ENCODE assay signal across 14 cellular contexts in the genomic region with DNA sequence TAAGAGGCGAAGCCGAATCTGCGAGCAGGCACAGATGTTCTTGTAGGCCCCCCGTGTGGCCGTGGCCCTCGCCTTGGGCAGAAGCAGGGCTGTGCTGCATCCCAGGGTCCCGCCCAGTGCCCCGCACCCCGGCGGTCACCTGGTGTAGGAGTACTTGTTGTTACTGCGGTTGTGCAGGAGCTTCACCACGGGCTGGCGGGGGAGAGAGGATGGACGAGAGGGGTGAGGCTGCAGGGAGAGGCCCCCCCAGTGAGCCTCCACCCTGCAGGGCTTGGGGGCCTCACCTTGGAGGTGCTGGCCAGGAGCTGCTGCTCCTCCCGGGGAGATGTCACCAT. TPM values are rescaled to one million over a fixed set of nuclear protein-coding genes. Genes with fewer than 3 reads are reported as not detected.
"Had no signal": no experiment of that assay in that cellular context is flagged by ENCODE, and none has a peak within 500 bp of the region (broad histone marks: within the 10 kb centered on the region; RNA-seq: fewer than 3 reads in every experiment).

No MANE protein-coding gene starts in this region.

- H3K4me3 ChIP-seq: smooth muscle cell, suprapubic skin had no signal

- H3K4me3 Mint-ChIP-seq: activated CD4-positive, alpha-beta memory T cell treated with anti-CD3 and anti-CD28 coated beads for 36 hours; activated CD4-positive, alpha-beta T cell treated with anti-CD3 and anti-CD28 coated beads for 36 hours; activated CD8-positive, alpha-beta memory T cell treated with anti-CD3 and anti-CD28 coated beads, Interleukin-2, amount 10 ng/mL, durations not matched to agents 7 days and 5 days; activated naive CD4-positive, alpha-beta T cell treated with anti-CD3 and anti-CD28 coated beads, Interleukin-2, amount 10 ng/mL, durations not matched to agents 7 days and 5 days; immature natural killer cell; stimulated activated naive CD8-positive, alpha-beta T cell treated with anti-CD3 and anti-CD28 coated beads, Interleukin-15, Interleukin-2, amounts not matched to agents 100 ng/mL and 50 ng/mL, for 24 hours; T-helper 17 cell had no signal

- H3K4me1 Mint-ChIP-seq: activated CD4-positive, alpha-beta T cell treated with anti-CD3 and anti-CD28 coated beads for 36 hours; activated CD8-positive, alpha-beta memory T cell treated with anti-CD3 and anti-CD28 coated beads, Interleukin-2, amount 10 ng/mL, durations not matched to agents 7 days and 5 days; activated naive CD4-positive, alpha-beta T cell treated with anti-CD3 and anti-CD28 coated beads, Interleukin-2, amount 10 ng/mL, durations not matched to agents 7 days and 5 days had no signal

- H3K9me3 ChIP-seq: suprapubic skin had no signal

- H3K9me3 Mint-ChIP-seq: activated CD4-positive, alpha-beta memory T cell treated with anti-CD3 and anti-CD28 coated beads for 36 hours; activated naive CD4-positive, alpha-beta T cell treated with anti-CD3 and anti-CD28 coated beads, Interleukin-2, amount 10 ng/mL, durations not matched to agents 7 days and 5 days; activated T-helper 2 cell treated with anti-CD3 and anti-CD28 coated beads, Interferon-gamma antibody, Interleukin-2, Interleukin-4, amounts not matched to agents 10 μg/mL and 5 μg/mL and 100 μg/mL, durations not matched to agents 14 hours and 24 hours and 36 hours; immature natural killer cell; stimulated activated naive CD8-positive, alpha-beta T cell treated with anti-CD3 and anti-CD28 coated beads, Interleukin-15, Interleukin-2, amounts not matched to agents 100 ng/mL and 50 ng/mL, for 24 hours had no signal

- DNase-seq: activated CD4-positive, alpha-beta memory T cell treated with anti-CD3 and anti-CD28 coated beads for 36 hours; activated CD4-positive, alpha-beta T cell treated with anti-CD3 and anti-CD28 coated beads for 36 hours; activated CD8-positive, alpha-beta memory T cell treated with anti-CD3 and anti-CD28 coated beads, Interleukin-2, amount 10 ng/mL, durations not matched to agents 7 days and 5 days; activated naive CD4-positive, alpha-beta T cell treated with anti-CD3 and anti-CD28 coated beads, Interleukin-2, amount 10 ng/mL, durations not matched to agents 7 days and 5 days; activated T-cell treated with anti-CD3 and anti-CD28 coated beads, Interleukin-2, amount 50 U/mL, for 1 hour; head of caudate nucleus; immature natural killer cell; midbrain; T-helper 17 cell; WERI-Rb-1 had no signal

- H3K27ac ChIP-seq: suprapubic skin, WERI-Rb-1 had no signal

- H3K27me3 ChIP-seq: suprapubic skin had no signal

- H3K4me1 ChIP-seq: suprapubic skin had no signal

- H3K27ac Mint-ChIP-seq: activated CD4-positive, alpha-beta memory T cell treated with anti-CD3 and anti-CD28 coated beads for 36 hours; activated CD4-positive, alpha-beta T cell treated with anti-CD3 and anti-CD28 coated beads for 36 hours; activated CD8-positive, alpha-beta memory T cell treated with anti-CD3 and anti-CD28 coated beads, Interleukin-2, amount 10 ng/mL, durations not matched to agents 7 days and 5 days; activated naive CD4-positive, alpha-beta T cell treated with anti-CD3 and anti-CD28 coated beads, Interleukin-2, amount 10 ng/mL, durations not matched to agents 7 days and 5 days; activated T-helper 2 cell treated with anti-CD3 and anti-CD28 coated beads, Interferon-gamma antibody, Interleukin-2, Interleukin-4, amounts not matched to agents 10 μg/mL and 5 μg/mL and 100 μg/mL, durations not matched to agents 14 hours and 24 hours and 36 hours; immature natural killer cell; stimulated activated naive CD8-positive, alpha-beta T cell treated with anti-CD3 and anti-CD28 coated beads, Interleukin-15, Interleukin-2, amounts not matched to agents 100 ng/mL and 50 ng/mL, for 24 hours; T-helper 17 cell had no signal

- ATAC-seq: activated CD4-positive, alpha-beta T cell treated with anti-CD3 and anti-CD28 coated beads for 36 hours; activated CD8-positive, alpha-beta memory T cell treated with anti-CD3 and anti-CD28 coated beads, Interleukin-2, amount 10 ng/mL, durations not matched to agents 7 days and 5 days; T-helper 17 cell had no signal

- H3K27me3 Mint-ChIP-seq: activated CD4-positive, alpha-beta memory T cell treated with anti-CD3 and anti-CD28 coated beads for 36 hours; activated CD4-positive, alpha-beta T cell treated with anti-CD3 and anti-CD28 coated beads for 36 hours; activated CD8-positive, alpha-beta memory T cell treated with anti-CD3 and anti-CD28 coated beads, Interleukin-2, amount 10 ng/mL, durations not matched to agents 7 days and 5 days; activated naive CD4-positive, alpha-beta T cell treated with anti-CD3 and anti-CD28 coated beads, Interleukin-2, amount 10 ng/mL, durations not matched to agents 7 days and 5 days; stimulated activated naive CD8-positive, alpha-beta T cell treated with anti-CD3 and anti-CD28 coated beads, Interleukin-15, Interleukin-2, amounts not matched to agents 100 ng/mL and 50 ng/mL, for 24 hours; T-helper 17 cell had no signal

RNA-seq across cellular contexts. Expression of a gene that starts 11.4 kb away (rescaled TPM):
- total RNA-seq: T-helper 17 cell had no signal
- polyA plus RNA-seq: immature natural killer cell had no signal

RNA-seq across cellular contexts. Expression of a gene that starts 12.3 kb away (rescaled TPM):
- total RNA-seq: T-helper 17 cell had no signal
- polyA plus RNA-seq: immature natural killer cell had no signal
